10 cellular contexts compared by ENCODE assay signal in genomic region chr2:169775765-169776482, GRCh38. TPM values are rescaled to one million over a fixed set of nuclear protein-coding genes. Genes with fewer than 3 reads are reported as not detected.
DNase-seq lines count a peak whose midpoint lies in the region; ATAC-seq and TF ChIP-seq lines count a peak whose summit lies in the region.
"Had no signal": no experiment of that assay in that cellular context is flagged by ENCODE, and none has a peak within 500 bp of the region (broad histone marks: within the 10 kb centered on the region; RNA-seq: fewer than 3 reads in every experiment).

No MANE protein-coding gene starts in this region.

- H3K36me3 Mint-ChIP-seq in GM23338 (ENCODE audit: low read depth): no peaks in the 10 kb centered on the region
- H3K36me3 Mint-ChIP-seq in mesothelial cell of epicardium: peaks cover 7% of the 10 kb centered on the region

- H3K4me1 ChIP-seq in GM23338 (ENCODE audit: insufficient read depth): no peaks in the 10 kb centered on the region
- H3K4me1 ChIP-seq: body of pancreas had no signal

- H3K36me3 ChIP-seq in GM23338 (ENCODE audit: insufficient read depth): no peaks in the 10 kb centered on the region

- H3K27me3 ChIP-seq in GM23338 (ENCODE audit: insufficient read depth): no peaks in the 10 kb centered on the region
- H3K27me3 ChIP-seq: body of pancreas had no signal

- TF ChIP-seq CTCF in GM23338 (conservative IDR thresholded peaks at IDR 0.05; ENCODE audit: low read depth in 2 of 2): no peak
- TF ChIP-seq CTCF in mesothelial cell of epicardium (IDR thresholded peaks at IDR 0.05; ENCODE audit: unreplicated experiment): no peak

- H3K27me3 Mint-ChIP-seq in GM23338 (ENCODE audit: insufficient read depth, low read depth, poor library complexity) (no peaks in the 10 kb centered on the region), mesothelial cell of epicardium (ENCODE audit: low read depth) (no peaks in the 10 kb centered on the region)

- H2AFZ ChIP-seq in GM23338: no peak overlapping the region

- no peak overlapping the region for H3K4me3 ChIP-seq in GM23338
- H3K4me3 ChIP-seq: body of pancreas had no signal

- no peaks in the 10 kb centered on the region for H3K9me2 ChIP-seq in GM23338 (ENCODE audit: insufficient read depth)

- H3K27ac Mint-ChIP-seq in GM23338 (peak overlapping the region; percentile 41; the same call in 1 of the 2 replicates), mesothelial cell of epicardium (peak overlapping the region; percentile 76)

- H3K27ac ChIP-seq in GM23338 (ENCODE audit: low read depth): no peak overlapping the region
- H3K27ac ChIP-seq: body of pancreas had no signal

- H3F3A ChIP-seq in GM23338 (replicated peaks; ENCODE audit: low read depth): no peaks in the 10 kb centered on the region

- H3K4me1 Mint-ChIP-seq in GM23338 (no peaks in the 10 kb centered on the region; the same call in 2 of the 3 replicates), mesothelial cell of epicardium (peaks cover 12% of the 10 kb centered on the region)

- H3K4me3 Mint-ChIP-seq in GM23338 (no peak overlapping the region), mesothelial cell of epicardium (no peak overlapping the region)

- ATAC-seq in GM23338 (no peak), GM21423 (IDR thresholded peaks at IDR 0.05; ENCODE audit: unreplicated experiment) (no peak)
- ATAC-seq: body of pancreas had no signal

- H4K20me1 ChIP-seq in GM23338 (replicated peaks; ENCODE audit: insufficient read depth): no peaks in the 10 kb centered on the region

- no peaks in the 10 kb centered on the region for H3K79me2 ChIP-seq in GM23338 (replicated peaks; ENCODE audit: insufficient read depth)

- no peaks in the 10 kb centered on the region for H3K9me3 Mint-ChIP-seq in GM23338
- peaks cover 3% of the 10 kb centered on the region for H3K9me3 Mint-ChIP-seq in mesothelial cell of epicardium

- DNase-seq in GM23338 (ENCODE audit: low spot score) (no peak), astrocyte of the hippocampus (ENCODE audit: low read depth, low spot score) (peak; percentile 26), mesothelial cell of epicardium (ENCODE audit: low spot score in 2 of 2, unreplicated experiment in 2 of 2) (no peak), epidermal melanocyte (ENCODE audit: insufficient read length, low spot score) (no peak), activated T-cell treated with anti-CD3 and anti-CD28 coated beads for 4 hours (no peak)
- DNase-seq: body of pancreas, KG1, NCI-H446, trophoblast cell had no signal

- H3K4me2 ChIP-seq in GM23338: no peak overlapping the region

TF ChIP-seq in GM23338, 12 proteins besides CTCF, POLR2A, EP300 and RAD21 (continues in another document):
- no peak for TF ChIP-seq EZH2phosphoT487 (IDR thresholded peaks at IDR 0.05; ENCODE audit: unreplicated experiment)
- no peak for TF ChIP-seq POLR2AphosphoS5 (IDR thresholded peaks at IDR 0.05; ENCODE audit: low read depth)
- TF ChIP-seq ZNF462 (CRISPR knock-in tag; IDR thresholded peaks at IDR 0.05): no peak
- no peak for TF ChIP-seq NANOG (IDR thresholded peaks at IDR 0.05; ENCODE audit: borderline replicate concordance)
- TF ChIP-seq JUNB (IDR thresholded peaks at IDR 0.05; ENCODE audit: unreplicated experiment): no peak
- TF ChIP-seq ETS1 (IDR thresholded peaks at IDR 0.05): no peak
- no peak for TF ChIP-seq ZNF114 (CRISPR knock-in tag; IDR thresholded peaks at IDR 0.05)

RNA-seq across cellular contexts. Expression of gene SSB, which starts 22.7 kb away (rescaled TPM):
- total RNA-seq in GM23338 (2014; rRNA removed; shearing (Covaris generic)): 180 and 246 TPM in 2 replicates
- polyA plus RNA-seq in GM23338 (2016; fragmentation: Nextera tagmentation; extraction: Ambion mirVana): 862 and 1,104 TPM in 2 replicates
- 120 to 124 TPM (median 123 TPM) in 3 replicates for total RNA-seq in mesothelial cell of epicardium

RNA-seq across cellular contexts. Expression of gene KLHL23, which starts 42.3 kb away (rescaled TPM):
- 46.5 and 50.5 TPM in 2 replicates for total RNA-seq in GM23338 (2014; rRNA removed; shearing (Covaris generic))
- polyA plus RNA-seq in GM23338 (2016; fragmentation: Nextera tagmentation; extraction: Ambion mirVana): 36.9 and 37.5 TPM in 2 replicates
- total RNA-seq in mesothelial cell of epicardium: 27.4 to 29.9 TPM (median 29.7 TPM) in 3 replicates

RNA-seq across cellular contexts. Expression of gene METTL5, which starts 48.8 kb away (rescaled TPM):
- total RNA-seq in GM23338 (2014; rRNA removed; shearing (Covaris generic)): 74.8 and 82.6 TPM in 2 replicates
- polyA plus RNA-seq in GM23338 (2016; fragmentation: Nextera tagmentation; extraction: Ambion mirVana): 220 and 233 TPM in 2 replicates
- total RNA-seq in mesothelial cell of epicardium: 44.0 to 47.0 TPM (median 45.4 TPM) in 3 replicates

RNA-seq across cellular contexts. Expression of gene UBR3, which starts 51.3 kb away (rescaled TPM):
- total RNA-seq in GM23338 (2014; rRNA removed; shearing (Covaris generic)): 28.0 and 30.3 TPM in 2 replicates
- 10.7 and 12.4 TPM in 2 replicates for polyA plus RNA-seq in GM23338 (2016; fragmentation: Nextera tagmentation; extraction: Ambion mirVana)
- 44.9 to 47.7 TPM (median 47.3 TPM) in 3 replicates for total RNA-seq in mesothelial cell of epicardium
